In genomic region chr7:25949672-25950487, GRCh38 we compare ENCODE assay signal across 8 cellular contexts.
DNase-seq lines count a peak whose midpoint lies in the region; ATAC-seq and TF ChIP-seq lines count a peak whose summit lies in the region.

No MANE protein-coding gene starts in this region.

- H3K9me3 Mint-ChIP-seq in MCF 10A (ENCODE audit: unreplicated experiment) (peaks cover 7% of the 10 kb centered on the region), mesothelial cell of epicardium (peaks cover 8% of the 10 kb centered on the region)

- intact Hi-C loops in MCF 10A (cut with micrococcal nuclease): loop anchor here (2.0 to 5.0 kb wide), 3 partner anchors 57 to 247 kb away; no protein-coding TSS in a partner anchor

- no peaks in the 10 kb centered on the region for H3K27me3 ChIP-seq in HUES6 (ENCODE audit: control insufficient read depth, insufficient read depth, low read length)

- POLR2A ChIA-PET in MCF 10A (lab: Yijun Ruan, JAX): interaction anchor here (0.7 to 1.9 kb wide), 5 partner anchors 9 to 251 kb away, joined by 3 to 13 read pairs (median 3); partner anchors contain the start of gene CBX3

- H3K4me1 Mint-ChIP-seq in MCF 10A (ENCODE audit: insufficient read depth, unreplicated experiment) (peaks cover 21% of the 10 kb centered on the region), mesothelial cell of epicardium (peaks cover 24% of the 10 kb centered on the region)

- H3K27ac Mint-ChIP-seq in MCF 10A (ENCODE audit: low read depth, unreplicated experiment): peak overlapping the region; percentile 86
- peak overlapping the region; percentile 93 for H3K27ac Mint-ChIP-seq in mesothelial cell of epicardium

- H3K27me3 Mint-ChIP-seq in MCF 10A (ENCODE audit: insufficient read depth, unreplicated experiment) (no peaks in the 10 kb centered on the region), mesothelial cell of epicardium (ENCODE audit: low read depth) (no peaks in the 10 kb centered on the region)

- ATAC-seq in HG02970 (IDR thresholded peaks at IDR 0.05; ENCODE audit: low FRiP score, unreplicated experiment): no peak
- ATAC-seq in HG03095 (IDR thresholded peaks at IDR 0.05; ENCODE audit: unreplicated experiment): no peak

- TF ChIP-seq CTCF in MCF 10A (IDR thresholded peaks at IDR 0.05; ENCODE audit: unreplicated experiment) (no peak), mesothelial cell of epicardium (IDR thresholded peaks at IDR 0.05; ENCODE audit: unreplicated experiment) (no peak)

- peak overlapping the region; percentile 86; the same call in 1 of the 2 replicates for H3K27ac ChIP-seq in HUES6 (ENCODE audit: low read depth, low read length)

- DNase-seq in MCF 10A (ENCODE audit: unreplicated experiment): no peak
- DNase-seq in mesothelial cell of epicardium (ENCODE audit: low spot score in 2 of 2, unreplicated experiment in 2 of 2): peak in 1 of 2 experiments; percentile 64
- no peak for DNase-seq in D341Med (ENCODE audit: low spot score)
- DNase-seq in DMS153 (lab: John Stamatoyannopoulos, UW): no peak

- peaks cover 12% of the 10 kb centered on the region for H3K9me3 ChIP-seq in HUES6 (ENCODE audit: control insufficient read depth, insufficient read depth, low read depth, low read length)

- H3K36me3 ChIP-seq in HUES6 (ENCODE audit: control insufficient read depth, insufficient read depth, low read length): no peaks in the 10 kb centered on the region

- H3K9ac ChIP-seq in HUES6 (ENCODE audit: low read length): peak overlapping the region; percentile 78

- no TSS peak for BruUV-seq in MCF 10A (replicated peaks; lab: Mats Ljungman, UMichigan)

- peak overlapping the region; percentile 73 for H3K4me3 ChIP-seq in GM08714 (ENCODE audit: low read length)
- H3K4me3 ChIP-seq in HUES6 (ENCODE audit: low read depth, low read length): peak overlapping the region; percentile 84

- CTCF ChIA-PET in MCF 10A (lab: Yijun Ruan, JAX): interaction anchor here (0.6 to 1.8 kb wide), 5 partner anchors 10 to 247 kb away, joined by 3 to 5 read pairs (median 4); no protein-coding TSS in a partner anchor

- peaks cover 5% of the 10 kb centered on the region for H3K36me3 Mint-ChIP-seq in MCF 10A (ENCODE audit: insufficient read depth, unreplicated experiment)
- H3K36me3 Mint-ChIP-seq in mesothelial cell of epicardium: no peaks in the 10 kb centered on the region

- H3K4me1 ChIP-seq in HUES6 (ENCODE audit: control insufficient read depth, insufficient read depth, low read length): peaks cover 38% of the 10 kb centered on the region

- H3K4me3 Mint-ChIP-seq in MCF 10A (ENCODE audit: unreplicated experiment) (peak overlapping the region; percentile 85), mesothelial cell of epicardium (peak overlapping the region; percentile 90)
